29 cellular contexts compared by ENCODE assay signal in genomic region chr20:62210496-62210855, GRCh38. TPM values are rescaled to one million over a fixed set of nuclear protein-coding genes. Genes with fewer than 3 reads are reported as not detected.
A peak's percentile ranks its signal among the peaks of the same experiment; 100 is the strongest.
DNase-seq lines count a peak whose midpoint lies in the region; ATAC-seq, FAIRE-seq and TF ChIP-seq lines count a peak whose summit lies in the region.
"Had no signal": no experiment of that assay in that cellular context is flagged by ENCODE, and none has a peak within 500 bp of the region (broad histone marks: within the 10 kb centered on the region; RNA-seq: fewer than 3 reads in every experiment).

No MANE protein-coding gene starts in this region.

- no peak overlapping the region for H3K9ac ChIP-seq in kidney (ENCODE audit: low read length in 2 of 2)
- H3K9ac ChIP-seq: GM23248 had no signal

- no peak overlapping the region for H3K27ac ChIP-seq in kidney (ENCODE audit: low read depth in 2 of 2, low read length in 2 of 2)
- H3K27ac ChIP-seq: 22Rv1, brain microvascular endothelial cell, GM23248, pancreas, PC-9, SK-N-MC, uterus had no signal

- FAIRE-seq in kidney (lab: Jason Lieb, UNC) = no peak
- FAIRE-seq: GM18507, pancreas had no signal

- H3K36me3 Mint-ChIP-seq in natural killer cell = no peaks in the 10 kb centered on the region
- H3K36me3 Mint-ChIP-seq: naive thymus-derived CD4-positive, alpha-beta T cell had no signal

- H3K9me3 ChIP-seq in kidney (ENCODE audit: control insufficient read depth in 1 of 2, low read length in 2 of 2) = no peaks in the 10 kb centered on the region
- H3K9me3 ChIP-seq: pancreas, uterus had no signal

- TF ChIP-seq CTCF in kidney (IDR thresholded peaks at IDR 0.05; ENCODE audit: borderline replicate concordance, extremely low read depth, insufficient read depth) (no peak), natural killer cell (IDR thresholded peaks at IDR 0.05) (no peak)

- no peaks in the 10 kb centered on the region for H3K4me1 ChIP-seq in kidney (ENCODE audit: control insufficient read depth in 1 of 2, insufficient read depth in 1 of 2, low read depth in 1 of 2, low read length in 2 of 2)
- H3K4me1 ChIP-seq: pancreas, uterus had no signal

- peak; percentile 30 for DNase-seq in NCI-H2029 (lab: John Stamatoyannopoulos, UW)
- DNase-seq in NCI-H2029 treated with DMSO at 0.1 percent for 48 hours (lab: John Stamatoyannopoulos, UW) = no peak
- peak; percentile 93 for DNase-seq in NCI-H146 treated with DMSO at 0.1 percent for 48 hours (lab: John Stamatoyannopoulos, UW; ENCODE audit: unreplicated experiment)
- peak; percentile 55 for DNase-seq in NCI-H510A (lab: John Stamatoyannopoulos, UW)
- peak; percentile 71 for DNase-seq in kidney
- no peak for DNase-seq in NCI-H524 treated with DMSO at 0.1 percent for 48 hours (lab: John Stamatoyannopoulos, UW)
- DNase-seq in natural killer cell = no peak
- DNase-seq in inferior parietal cortex (ENCODE audit: extremely low spot score) = no peak
- DNase-seq: activated CD4-positive, alpha-beta T cell treated with anti-CD3 and anti-CD28 coated beads, Interleukin-2, amount 50 U/mL, for 4 hours; activated gamma-delta T cell; brain microvascular endothelial cell; Calu3; GM23248; Kasumi-1; left colon; naive thymus-derived CD4-positive, alpha-beta T cell; NCI-H1048; PC-9; stimulated activated CD4-positive, alpha-beta T cell treated with anti-CD3 and anti-CD28 coated beads, Interleukin-15, amount 100 ng/mL, for 24 hours; substantia nigra; uterus had no signal

- H3K27me3 Mint-ChIP-seq in natural killer cell (ENCODE audit: low read depth in 2 of 2) = peaks cover 0 to 6% of the 10 kb centered on the region in 2 donors

- no peak for ATAC-seq in natural killer cell
- ATAC-seq: left colon; naive thymus-derived CD4-positive, alpha-beta T cell; pancreas; sciatic nerve had no signal

- H3K27ac Mint-ChIP-seq in natural killer cell = no peak overlapping the region
- H3K27ac Mint-ChIP-seq: naive thymus-derived CD4-positive, alpha-beta T cell had no signal

- H3K4me3 Mint-ChIP-seq in natural killer cell = no peak overlapping the region
- H3K4me3 Mint-ChIP-seq: naive thymus-derived CD4-positive, alpha-beta T cell had no signal

- no peaks in the 10 kb centered on the region for H3K9me3 Mint-ChIP-seq in natural killer cell
- H3K9me3 Mint-ChIP-seq: naive thymus-derived CD4-positive, alpha-beta T cell had no signal

- no peak overlapping the region for H3K4me3 ChIP-seq in kidney (ENCODE audit: low read length in 2 of 2)
- H3K4me3 ChIP-seq: GM23248, pancreas, PC-9, SK-N-MC, uterus had no signal

- H3K36me3 ChIP-seq in kidney (ENCODE audit: control insufficient read depth in 1 of 2, insufficient read depth in 2 of 2, low read length in 2 of 2) = no peaks in the 10 kb centered on the region
- H3K36me3 ChIP-seq: brain microvascular endothelial cell, pancreas, uterus had no signal

- intact Hi-C loops in kidney (cut with DNase I) (no loop called here), natural killer cell (cut with micrococcal nuclease) (no loop called here)

- H3K4me1 Mint-ChIP-seq in natural killer cell = no peaks in the 10 kb centered on the region
- H3K4me1 Mint-ChIP-seq: naive thymus-derived CD4-positive, alpha-beta T cell had no signal

RNA-seq across cellular contexts. Expression of gene HRH3, which starts 9.6 kb away (rescaled TPM):
- total RNA-seq in kidney (not detected), natural killer cell (not detected)
- not detected for polyA plus RNA-seq in kidney (ENCODE audit: insufficient read depth, low read depth, low replicate concordance)
- total RNA-seq: Calu3; fibroblast of lung; glomerular endothelial cell; GM23248; left colon; mesenteric fat pad; naive thymus-derived CD4-positive, alpha-beta T cell; PC-9; sciatic nerve; uterus had no signal
- polyA plus RNA-seq: fibroblast of lung; GM23248; naive thymus-derived CD4-positive, alpha-beta T cell had no signal

RNA-seq across cellular contexts. Expression of gene MTG2, which starts 27.6 kb away (rescaled TPM):
- 36.1 TPM for total RNA-seq in kidney
- polyA plus RNA-seq in kidney (ENCODE audit: insufficient read depth, low read depth, low replicate concordance) = 45.2 TPM
- 10 to 100 TPM; 16.8 to 25.8 (median 25.3) TPM for total RNA-seq in natural killer cell

RNA-seq across cellular contexts. Expression of gene OSBPL2, which starts 27.8 kb away (rescaled TPM):
- total RNA-seq in kidney (57.1 TPM), natural killer cell (100 to 1,000 TPM in 2 of 3 donors, 10 to 100 TPM in 1; 77.9 to 112 (median 104) TPM)
- polyA plus RNA-seq in kidney (ENCODE audit: insufficient read depth, low read depth, low replicate concordance) = 20.4 TPM

Comparison
In these comparisons a context has a peak if more than half of its experiments do, and no peak if none do; other contexts are left out.
1. DNase-seq: peak in NCI-H2029 (single experiment), NCI-H146 treated with DMSO at 0.1 percent for 48 hours (single experiment), NCI-H510A (single experiment) and kidney (single experiment); none in NCI-H2029 treated with DMSO at 0.1 percent for 48 hours (single experiment), NCI-H524 treated with DMSO at 0.1 percent for 48 hours (single experiment), natural killer cell (single experiment) and inferior parietal cortex (single experiment).